ENCODE assay signal across 8 cellular contexts in genomic region chr13:24719139-24719538, GRCh38. TPM values are rescaled to one million over a fixed set of nuclear protein-coding genes. Genes with fewer than 3 reads are reported as not detected.
"Had no signal": no experiment of that assay in that cellular context is flagged by ENCODE, and none has a peak within 500 bp of the region (broad histone marks: within the 10 kb centered on the region; RNA-seq: fewer than 3 reads in every experiment).

No MANE protein-coding gene starts in this region.

- H3K4me3 ChIP-seq: GM23248, K562 had no signal

- DNase-seq: GM23248, H7, HCEC 1CT, IMR-90 had no signal

- H3K9ac ChIP-seq: GM23248 had no signal

- H2AFZ ChIP-seq: GM23248 had no signal

- H3K27ac ChIP-seq: GM23248 had no signal

- FAIRE-seq: HTR-8/SVneo, K562 had no signal

- ATAC-seq: K562 had no signal

RNA-seq across cellular contexts. Expression of gene ATP12A, which starts 38.9 kb away (rescaled TPM):
- total RNA-seq: GM23248, HT-29, IMR-90, K562 had no signal
- polyA plus RNA-seq: GM23248, IMR-90, K562 had no signal

RNA-seq across cellular contexts. Expression of gene RNF17, which starts 44.8 kb away (rescaled TPM):
- total RNA-seq: GM23248, H4, H7, HT-29 had no signal
- polyA plus RNA-seq: GM23248 had no signal
